ENCODE assay signal across 1 cellular context in genomic region chr19:17555480-17555928, GRCh38.
TF ChIP-seq lines count a peak whose summit lies in the region.

TSS of gene COLGALT1 (plus strand) at chr19:17555649. CDS start at chr19:17555714, 65 bp downstream.

TF ChIP-seq in HepG2, 621 proteins besides CTCF, POLR2A, EP300 and RAD21 (continued from another document and continues in another):
- TF ChIP-seq E2F1 (CRISPR knock-in tag; IDR thresholded peaks at IDR 0.05) (0 out of 2 replicates have a peak, but pooled peaks have one; percentile 25), HMGXB4 (CRISPR knock-in tag; IDR thresholded peaks at IDR 0.05; ENCODE audit: borderline replicate concordance in 1 of 2, low read depth in 1 of 2) (0 out of 4 replicates have a peak, but pooled peaks of 1 of the 2 experiments have one; percentile 10), HINFP (CRISPR knock-in tag; IDR thresholded peaks at IDR 0.05; ENCODE audit: low read depth) (no peak), U2AF2 (IDR thresholded peaks at IDR 0.05; ENCODE audit: low read depth, low read length) (no peak), ZNF501 (CRISPR knock-in tag; IDR thresholded peaks at IDR 0.05) (no peak), RBAK (CRISPR knock-in tag; IDR thresholded peaks at IDR 0.05) (no peak), ATF2 (CRISPR knock-in tag; IDR thresholded peaks at IDR 0.05) (peak; percentile 92), FOSL2 (CRISPR knock-in tag; IDR thresholded peaks at IDR 0.05) (peak; percentile 50; the same call in 1 of the 2 replicates), HOXA9 (CRISPR knock-in tag; IDR thresholded peaks at IDR 0.05; ENCODE audit: borderline replicate concordance) (no peak), ZNF782 (CRISPR knock-in tag; IDR thresholded peaks at IDR 0.05; ENCODE audit: borderline replicate concordance) (no peak), BRCA1 (CRISPR knock-in tag; IDR thresholded peaks at IDR 0.05) (no peak), MBNL3 (CRISPR knock-in tag; conservative IDR thresholded peaks at IDR 0.05) (no peak), SCMH1 (CRISPR knock-in tag; IDR thresholded peaks at IDR 0.05; ENCODE audit: borderline replicate concordance) (no peak), NAIF1 (CRISPR knock-in tag; IDR thresholded peaks at IDR 0.05; ENCODE audit: borderline replicate concordance) (no peak), SYNCRIP (IDR thresholded peaks at IDR 0.05; ENCODE audit: insufficient read depth, low read depth, low read length) (no peak), HNF4G (IDR thresholded peaks at IDR 0.05; ENCODE audit: borderline replicate concordance, low read depth, low read length) (peak; percentile 30; the same call in 1 of the 2 replicates), HNF4G (CRISPR knock-in tag; IDR thresholded peaks at IDR 0.05; ENCODE audit: borderline replicate concordance, low read depth) (no peak), ZNF484 (CRISPR knock-in tag; IDR thresholded peaks at IDR 0.05; ENCODE audit: borderline replicate concordance, low read depth) (no peak), ZNF451 (CRISPR knock-in tag; IDR thresholded peaks at IDR 0.05) (0 out of 2 replicates have a peak, but pooled peaks have one; percentile 7), ZNF44 (CRISPR knock-in tag; IDR thresholded peaks at IDR 0.05) (no peak), U2AF1 (optimal IDR thresholded peaks at IDR 0.05; ENCODE audit: low read depth, low read length) (no peak), SP140L (CRISPR knock-in tag; IDR thresholded peaks at IDR 0.05; ENCODE audit: borderline replicate concordance) (no peak), ZNF235 (CRISPR knock-in tag; IDR thresholded peaks at IDR 0.05; ENCODE audit: borderline replicate concordance) (no peak), ZFP82 (CRISPR knock-in tag; IDR thresholded peaks at IDR 0.05; ENCODE audit: borderline replicate concordance) (no peak), XRCC5 (optimal IDR thresholded peaks at IDR 0.05; ENCODE audit: low read length) (peak; percentile 36), ZNF367 (CRISPR knock-in tag; IDR thresholded peaks at IDR 0.05; ENCODE audit: borderline replicate concordance) (no peak), BHLHE40 (IDR thresholded peaks at IDR 0.05; ENCODE audit: low read length) (no peak), ZNF124 (CRISPR knock-in tag; IDR thresholded peaks at IDR 0.05) (no peak), ZNF329 (CRISPR knock-in tag; IDR thresholded peaks at IDR 0.05; ENCODE audit: low read depth) (0 out of 2 replicates have a peak, but pooled peaks have one; percentile 37), ATF7 (IDR thresholded peaks at IDR 0.05) (peak; percentile 96), ATF7 (CRISPR knock-in tag; IDR thresholded peaks at IDR 0.05) (no peak; the same call in 1 of the 2 replicates), RFX3 (CRISPR knock-in tag; IDR thresholded peaks at IDR 0.05) (no peak), TFDP1 (CRISPR knock-in tag; IDR thresholded peaks at IDR 0.05; ENCODE audit: borderline replicate concordance) (peak; percentile 16; the same call in 1 of the 2 replicates), ZNF343 (CRISPR knock-in tag; IDR thresholded peaks at IDR 0.05) (no peak), MXI1 (IDR thresholded peaks at IDR 0.05; ENCODE audit: borderline replicate concordance, low read depth, low read length) (0 out of 3 replicates have a peak, but pooled peaks have one; percentile 17), ZNF18 (CRISPR knock-in tag; IDR thresholded peaks at IDR 0.05; ENCODE audit: insufficient replicate concordance) (no peak), ZNF670 (CRISPR knock-in tag; IDR thresholded peaks at IDR 0.05; ENCODE audit: borderline replicate concordance) (no peak), AHR (CRISPR knock-in tag; IDR thresholded peaks at IDR 0.05) (no peak), ZNF503 (CRISPR knock-in tag; IDR thresholded peaks at IDR 0.05) (no peak), ZIK1 (CRISPR knock-in tag; IDR thresholded peaks at IDR 0.05; ENCODE audit: borderline replicate concordance, low read depth) (no peak; the same call in 1 of the 2 replicates), DBP (CRISPR knock-in tag; IDR thresholded peaks at IDR 0.05; ENCODE audit: not compliant biosample characterization) (no peak), ZNF530 (CRISPR knock-in tag; IDR thresholded peaks at IDR 0.05; ENCODE audit: low read depth) (0 out of 2 replicates have a peak, but pooled peaks have one; percentile 25), HNRNPL (IDR thresholded peaks at IDR 0.05; ENCODE audit: low read depth, low read length) (no peak), CBX5 (CRISPR knock-in tag; IDR thresholded peaks at IDR 0.05; ENCODE audit: borderline replicate concordance) (no peak), ZNF296 (CRISPR knock-in tag; conservative IDR thresholded peaks at IDR 0.05) (no peak), SIX4 (CRISPR knock-in tag; IDR thresholded peaks at IDR 0.05) (no peak), FOXO4 (CRISPR knock-in tag; conservative IDR thresholded peaks at IDR 0.05) (no peak), ATF7-NPFF (CRISPR knock-in tag; IDR thresholded peaks at IDR 0.05; ENCODE audit: low read depth) (no peak), ZNF709 (CRISPR knock-in tag; IDR thresholded peaks at IDR 0.05) (no peak), FOXK2 (IDR thresholded peaks at IDR 0.05) (no peak), ZNF781 (CRISPR knock-in tag; IDR thresholded peaks at IDR 0.05; ENCODE audit: borderline replicate concordance, not compliant biosample characterization) (no peak), DMAP1 (CRISPR knock-in tag; IDR thresholded peaks at IDR 0.05) (no peak), ZNF430 (CRISPR knock-in tag; IDR thresholded peaks at IDR 0.05) (0 out of 2 replicates have a peak, but pooled peaks have one; percentile 23), SALL2 (CRISPR knock-in tag; IDR thresholded peaks at IDR 0.05) (no peak), PRDM4 (CRISPR knock-in tag; IDR thresholded peaks at IDR 0.05; ENCODE audit: borderline replicate concordance) (no peak), IRX3 (CRISPR knock-in tag; IDR thresholded peaks at IDR 0.05; ENCODE audit: borderline replicate concordance, low read depth) (no peak)
